In genomic region chr21:42036313-42036712, GRCh38 we compare ENCODE assay signal across 9 cellular contexts. TPM values are rescaled to one million over a fixed set of nuclear protein-coding genes. Genes with fewer than 3 reads are reported as not detected.
"Had no signal": no experiment of that assay in that cellular context is flagged by ENCODE, and none has a peak within 500 bp of the region (broad histone marks: within the 10 kb centered on the region; RNA-seq: fewer than 3 reads in every experiment).

No MANE protein-coding gene starts in this region.

- H3K4me2 ChIP-seq: GM23338 had no signal

- DNase-seq: H9, HCEC 1CT, HFFc6, KG1 had no signal

- H3K4me3 ChIP-seq: GM23338 had no signal

- ATAC-seq: GM23338 had no signal

- FAIRE-seq: H1, H54 had no signal

- H3K27ac ChIP-seq: HL-60 had no signal

- H2AFZ ChIP-seq: GM23338 had no signal

RNA-seq across cellular contexts. Expression of gene UMODL1, which starts 34.8 kb away (rescaled TPM):
- total RNA-seq: GM23338, H1, H9, HFFc6, HT1080 had no signal
- polyA plus RNA-seq: GM23338, H1 had no signal
